15 cellular contexts compared by ENCODE assay signal in the genomic region with DNA sequence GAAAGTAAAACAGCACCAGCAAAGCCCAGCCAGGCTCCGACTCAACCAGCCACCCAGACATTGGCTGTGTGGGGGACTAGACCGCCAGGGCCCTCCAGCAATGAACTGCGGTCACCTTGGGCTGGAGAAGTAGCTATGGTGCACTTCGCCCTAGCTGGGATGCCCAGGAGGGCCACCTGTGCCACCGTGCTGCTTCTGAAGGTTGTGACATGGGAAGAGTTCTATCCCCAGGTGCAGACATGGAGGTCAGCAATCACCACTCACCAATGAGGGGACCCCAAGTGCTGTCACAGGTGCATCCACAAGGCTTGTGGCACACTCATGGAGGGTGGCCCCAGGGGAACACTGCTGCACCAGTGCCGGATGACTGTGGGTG.
A peak's percentile ranks its signal among the peaks of the same experiment; 100 is the strongest.
DNase-seq lines count a peak whose midpoint lies in the region; TF ChIP-seq lines count a peak whose summit lies in the region.
"Had no signal": no experiment of that assay in that cellular context is flagged by ENCODE, and none has a peak within 500 bp of the region (broad histone marks: within the 10 kb centered on the region; RNA-seq: fewer than 3 reads in every experiment).

No MANE protein-coding gene starts in this region.

- no peaks in the 10 kb centered on the region for H3K36me3 ChIP-seq in BLaER1
- H3K36me3 ChIP-seq in Loucy (ENCODE audit: insufficient read depth, low read length): no peaks in the 10 kb centered on the region
- H3K36me3 ChIP-seq in osteoblast (ENCODE audit: insufficient read depth, low read length): no peaks in the 10 kb centered on the region

- peak overlapping the region; percentile 56 for H3K4me2 ChIP-seq in BLaER1
- H3K4me2 ChIP-seq in Loucy (ENCODE audit: low read depth, low read length, poor library complexity, severe bottlenecking): peak overlapping the region; percentile 27
- H3K4me2 ChIP-seq in osteoblast (ENCODE audit: insufficient read depth, low read length): no peak overlapping the region

- H3K79me2 ChIP-seq in Loucy (ENCODE audit: insufficient read depth, low read length) (no peaks in the 10 kb centered on the region), osteoblast (ENCODE audit: insufficient read depth, low read length) (no peaks in the 10 kb centered on the region)

- H3F3A ChIP-seq in Loucy (ENCODE audit: low read depth): no peaks in the 10 kb centered on the region

- H3K27me3 ChIP-seq in BLaER1 (no peaks in the 10 kb centered on the region), Loucy (ENCODE audit: insufficient read depth, low read length, poor library complexity, severe bottlenecking) (no peaks in the 10 kb centered on the region), osteoblast (ENCODE audit: insufficient read depth, low read length) (no peaks in the 10 kb centered on the region)

- no peaks in the 10 kb centered on the region for H3K9me3 Mint-ChIP-seq in activated T-helper 2 cell treated with anti-CD3 and anti-CD28 coated beads, Interferon-gamma antibody, Interleukin-2, Interleukin-4, amounts not matched to agents 10 μg/mL and 5 μg/mL and 100 μg/mL, durations not matched to agents 14 hours and 24 hours and 36 hours
- H3K9me3 Mint-ChIP-seq: CD8-positive, alpha-beta memory T cell; H9 had no signal

- intact Hi-C loops in activated T-helper 2 cell treated with anti-CD3 and anti-CD28 coated beads, Interferon-gamma antibody, Interleukin-2, Interleukin-4, amounts not matched to agents 10 μg/mL and 5 μg/mL and 100 μg/mL, durations not matched to agents 14 hours and 24 hours and 36 hours (cut with micrococcal nuclease): no loop called here

- no peaks in the 10 kb centered on the region for H3K36me3 Mint-ChIP-seq in activated T-helper 2 cell treated with anti-CD3 and anti-CD28 coated beads, Interferon-gamma antibody, Interleukin-2, Interleukin-4, amounts not matched to agents 10 μg/mL and 5 μg/mL and 100 μg/mL, durations not matched to agents 14 hours and 24 hours and 36 hours (ENCODE audit: low read depth)

- H4K20me1 ChIP-seq in BLaER1: no peaks in the 10 kb centered on the region
- H4K20me1 ChIP-seq in Loucy (ENCODE audit: insufficient read depth, low read length, poor library complexity, severe bottlenecking): no peaks in the 10 kb centered on the region
- H4K20me1 ChIP-seq in osteoblast (ENCODE audit: insufficient read depth, low read length): no peaks in the 10 kb centered on the region

- H3K27me3 Mint-ChIP-seq in activated T-helper 2 cell treated with anti-CD3 and anti-CD28 coated beads, Interferon-gamma antibody, Interleukin-2, Interleukin-4, amounts not matched to agents 10 μg/mL and 5 μg/mL and 100 μg/mL, durations not matched to agents 14 hours and 24 hours and 36 hours (ENCODE audit: low read depth): no peaks in the 10 kb centered on the region
- H3K27me3 Mint-ChIP-seq: B cell; CD8-positive, alpha-beta memory T cell had no signal

- DNase-seq in activated effector memory CD4-positive, alpha-beta T cell treated with anti-CD3 and anti-CD28 coated beads, Interleukin-2, amount 50 U/mL, for 16 hours: peak; percentile 34
- DNase-seq in activated effector memory CD4-positive, alpha-beta T cell treated with Interleukin-2 at 50 U/mL for 16 hours: no peak
- DNase-seq in osteoblast (ENCODE audit: insufficient read length, low spot score, missing footprints) (no peak), NCI-H1436 treated with DMSO at 0.1 percent for 48 hours (lab: John Stamatoyannopoulos, UW) (no peak), NCI-H1105 treated with DMSO at 0.1 percent for 48 hours (lab: John Stamatoyannopoulos, UW) (no peak)
- no peak for DNase-seq in activated T-helper 2 cell treated with anti-CD3 and anti-CD28 coated beads, Interferon-gamma antibody, Interleukin-2, Interleukin-4, amounts not matched to agents 10 μg/mL and 5 μg/mL and 100 μg/mL, durations not matched to agents 14 hours and 24 hours and 36 hours (ENCODE audit: low spot score)
- DNase-seq: CD8-positive, alpha-beta memory T cell; DND-41; GDM1; GOT3; H9 had no signal

- H2AFZ ChIP-seq in Loucy (ENCODE audit: low read length) (no peak overlapping the region), osteoblast (ENCODE audit: low read length) (no peak overlapping the region)

- H3K4me3 Mint-ChIP-seq in activated T-helper 2 cell treated with anti-CD3 and anti-CD28 coated beads, Interferon-gamma antibody, Interleukin-2, Interleukin-4, amounts not matched to agents 10 μg/mL and 5 μg/mL and 100 μg/mL, durations not matched to agents 14 hours and 24 hours and 36 hours (ENCODE audit: low read depth): no peak overlapping the region
- H3K4me3 Mint-ChIP-seq: B cell; CD8-positive, alpha-beta memory T cell; H9 had no signal

- H3K27ac ChIP-seq in BLaER1 (no peak overlapping the region), osteoblast (ENCODE audit: low read depth, low read length) (peak overlapping the region; percentile 68)

- TF ChIP-seq CTCF in Loucy (conservative IDR thresholded peaks at IDR 0.05; ENCODE audit: low read length): no peak
- no peak for TF ChIP-seq CTCF in osteoblast (IDR thresholded peaks at IDR 0.05; ENCODE audit: extremely low read depth, low read depth, low read length)

- H3K4me3 ChIP-seq in BLaER1 (no peak overlapping the region), Loucy (ENCODE audit: low read length, poor library complexity, severe bottlenecking) (no peak overlapping the region), osteoblast (ENCODE audit: insufficient read depth, low read length) (no peak overlapping the region)

- no peak overlapping the region for H3K9ac ChIP-seq in BLaER1
- peak overlapping the region; percentile 66 for H3K9ac ChIP-seq in Loucy (ENCODE audit: low read depth, low read length, poor library complexity, severe bottlenecking)

- no peaks in the 10 kb centered on the region for H3K4me1 Mint-ChIP-seq in activated T-helper 2 cell treated with anti-CD3 and anti-CD28 coated beads, Interferon-gamma antibody, Interleukin-2, Interleukin-4, amounts not matched to agents 10 μg/mL and 5 μg/mL and 100 μg/mL, durations not matched to agents 14 hours and 24 hours and 36 hours (ENCODE audit: low read depth)
- H3K4me1 Mint-ChIP-seq: B cell; CD8-positive, alpha-beta memory T cell; H9 had no signal

- H3K4me1 ChIP-seq in BLaER1: peaks cover 15% of the 10 kb centered on the region
- H3K4me1 ChIP-seq in Loucy (ENCODE audit: insufficient read depth, low read length, poor library complexity, severe bottlenecking): peaks cover 17% of the 10 kb centered on the region
- H3K4me1 ChIP-seq in osteoblast (ENCODE audit: insufficient read depth, low read length): peaks cover 23% of the 10 kb centered on the region
- H3K4me1 ChIP-seq: Caco-2 had no signal

- H3K27ac Mint-ChIP-seq in activated T-helper 2 cell treated with anti-CD3 and anti-CD28 coated beads, Interferon-gamma antibody, Interleukin-2, Interleukin-4, amounts not matched to agents 10 μg/mL and 5 μg/mL and 100 μg/mL, durations not matched to agents 14 hours and 24 hours and 36 hours: no peak overlapping the region
- H3K27ac Mint-ChIP-seq: B cell; CD8-positive, alpha-beta memory T cell; H9 had no signal

- no peaks in the 10 kb centered on the region for H3K9me3 ChIP-seq in BLaER1
- H3K9me3 ChIP-seq in Loucy (ENCODE audit: insufficient read depth, low read depth, low read length): no peaks in the 10 kb centered on the region
- H3K9me3 ChIP-seq in osteoblast (ENCODE audit: low read depth, low read length): no peaks in the 10 kb centered on the region
- H3K9me3 ChIP-seq: Caco-2 had no signal

- no peaks in the 10 kb centered on the region for H3K9me2 ChIP-seq in Loucy (replicated peaks; ENCODE audit: low read depth, low read length)
